Comparison of ENCODE assay signal across 10 cellular contexts in genomic region chr7:128137096-128137655, GRCh38.
DNase-seq lines count a peak whose midpoint lies in the region; ATAC-seq and TF ChIP-seq lines count a peak whose summit lies in the region.
"Had no signal": no experiment of that assay in that cellular context is flagged by ENCODE, and none has a peak within 500 bp of the region (broad histone marks: within the 10 kb centered on the region; RNA-seq: fewer than 3 reads in every experiment).

No MANE protein-coding gene starts in this region.

- peak; percentile 35 for DNase-seq in NCI-H146 (lab: John Stamatoyannopoulos, UW)
- no peak for DNase-seq in NCI-H146 treated with DMSO at 0.1 percent for 48 hours (lab: John Stamatoyannopoulos, UW; ENCODE audit: unreplicated experiment)
- peak; percentile 40 for DNase-seq in LHCN-M2 (ENCODE audit: low read depth)
- peak; percentile 52 for DNase-seq in coronary artery (ENCODE audit: low spot score)
- no peak for DNase-seq in neural progenitor cell (ENCODE audit: low spot score)
- no peak for DNase-seq in stimulated activated CD4-positive, alpha-beta T cell treated with anti-CD3 and anti-CD28 coated beads, Interleukin-4, amount 100 ng/mL, for 1 hour
- DNase-seq in activated CD4-positive, alpha-beta T cell treated with anti-CD3 and anti-CD28 coated beads for 36 hours, result no peak
- no peak for DNase-seq in NCI-H774 (lab: John Stamatoyannopoulos, UW)
- DNase-seq: NCI-H187 treated with DMSO at 0.1 percent for 48 hours had no signal

- H3K4me1 ChIP-seq in neural progenitor cell, result peaks cover 3% of the 10 kb centered on the region
- H3K4me1 ChIP-seq: breast epithelium had no signal

- no peaks in the 10 kb centered on the region for H3K9me3 ChIP-seq in neural progenitor cell (ENCODE audit: low read depth)
- H3K9me3 ChIP-seq: breast epithelium had no signal

- no peak overlapping the region for H3K27ac Mint-ChIP-seq in neural progenitor cell
- H3K27ac Mint-ChIP-seq in activated CD4-positive, alpha-beta T cell treated with anti-CD3 and anti-CD28 coated beads for 36 hours, result no peak overlapping the region

- POLR2A ChIA-PET in activated CD4-positive, alpha-beta T cell treated with anti-CD3 and anti-CD28 coated beads for 36 hours (lab: Charles Lee), result no interaction called here

- H3K4me2 ChIP-seq in neural progenitor cell, result no peak overlapping the region

- no peak for ATAC-seq in activated CD4-positive, alpha-beta T cell treated with anti-CD3 and anti-CD28 coated beads for 36 hours

- H3K79me2 ChIP-seq in neural progenitor cell (ENCODE audit: low read depth), result no peaks in the 10 kb centered on the region

- intact Hi-C loops in activated CD4-positive, alpha-beta T cell treated with anti-CD3 and anti-CD28 coated beads for 36 hours (cut with DNase I, micrococcal nuclease), result loop anchor here in 1 of 2 experiments (2.0 kb wide), 1 partner anchor 30 kb away; no protein-coding TSS in a partner anchor

- no peak overlapping the region for H2AFZ ChIP-seq in neural progenitor cell (replicated peaks)

- H3K27ac ChIP-seq in coronary artery (no peak overlapping the region), neural progenitor cell (no peak overlapping the region)
- H3K27ac ChIP-seq: breast epithelium had no signal

- peaks cover 6% of the 10 kb centered on the region for H3K9me3 Mint-ChIP-seq in neural progenitor cell
- H3K9me3 Mint-ChIP-seq in activated CD4-positive, alpha-beta T cell treated with anti-CD3 and anti-CD28 coated beads for 36 hours (ENCODE audit: low read depth), result peaks cover 3% of the 10 kb centered on the region

- H3F3A ChIP-seq in neural progenitor cell (ENCODE audit: low read depth), result peaks cover 15% of the 10 kb centered on the region

- H3K36me3 ChIP-seq in neural progenitor cell, result no peaks in the 10 kb centered on the region
- H3K36me3 ChIP-seq: breast epithelium had no signal

- H4K20me1 ChIP-seq in neural progenitor cell (ENCODE audit: low read depth), result no peaks in the 10 kb centered on the region

- CTCF ChIA-PET in activated CD4-positive, alpha-beta T cell treated with anti-CD3 and anti-CD28 coated beads for 36 hours (lab: Charles Lee), result interaction anchor here (0.7 to 5.0 kb wide), 6 partner anchors 9 to 101 kb away, joined by 3 to 88 read pairs (median 6); no protein-coding TSS in a partner anchor

- peaks cover 91% of the 10 kb centered on the region for H3K27me3 ChIP-seq in neural progenitor cell

- peaks cover 17% of the 10 kb centered on the region for H3K27me3 Mint-ChIP-seq in neural progenitor cell (ENCODE audit: insufficient read depth, low read depth)
- peaks cover 24% of the 10 kb centered on the region for H3K27me3 Mint-ChIP-seq in activated CD4-positive, alpha-beta T cell treated with anti-CD3 and anti-CD28 coated beads for 36 hours

- TF ChIP-seq CTCF in coronary artery (IDR thresholded peaks at IDR 0.05), result no peak
- TF ChIP-seq CTCF in neural progenitor cell (IDR thresholded peaks at IDR 0.05), result no peak

- no peak overlapping the region for H3K4me3 ChIP-seq in coronary artery
- H3K4me3 ChIP-seq in neural progenitor cell, result no peak overlapping the region

- H3K36me3 Mint-ChIP-seq in neural progenitor cell, result peaks cover 3% of the 10 kb centered on the region
- H3K36me3 Mint-ChIP-seq in activated CD4-positive, alpha-beta T cell treated with anti-CD3 and anti-CD28 coated beads for 36 hours (ENCODE audit: low read depth), result peaks cover 4% of the 10 kb centered on the region

- H3K9ac ChIP-seq in neural progenitor cell, result no peak overlapping the region

- H3K4me3 Mint-ChIP-seq in neural progenitor cell, result peak overlapping the region; percentile 44
- no peak overlapping the region for H3K4me3 Mint-ChIP-seq in activated CD4-positive, alpha-beta T cell treated with anti-CD3 and anti-CD28 coated beads for 36 hours

- peaks cover 8% of the 10 kb centered on the region for H3K4me1 Mint-ChIP-seq in neural progenitor cell
- peaks cover 21% of the 10 kb centered on the region for H3K4me1 Mint-ChIP-seq in activated CD4-positive, alpha-beta T cell treated with anti-CD3 and anti-CD28 coated beads for 36 hours

Comparison
In these comparisons a context has a peak if more than half of its experiments do, and no peak if none do; other contexts are left out.
1. DNase-seq: peak in NCI-H146 (single experiment), LHCN-M2 (single experiment) and coronary artery (single experiment); none in NCI-H146 treated with DMSO at 0.1 percent for 48 hours (single experiment), neural progenitor cell (single experiment), stimulated activated CD4-positive, alpha-beta T cell treated with anti-CD3 and anti-CD28 coated beads, Interleukin-4, amount 100 ng/mL, for 1 hour (single experiment), activated CD4-positive, alpha-beta T cell treated with anti-CD3 and anti-CD28 coated beads for 36 hours (single experiment) and NCI-H774 (single experiment).